1 cellular context compared by ENCODE assay signal in the genomic region with DNA sequence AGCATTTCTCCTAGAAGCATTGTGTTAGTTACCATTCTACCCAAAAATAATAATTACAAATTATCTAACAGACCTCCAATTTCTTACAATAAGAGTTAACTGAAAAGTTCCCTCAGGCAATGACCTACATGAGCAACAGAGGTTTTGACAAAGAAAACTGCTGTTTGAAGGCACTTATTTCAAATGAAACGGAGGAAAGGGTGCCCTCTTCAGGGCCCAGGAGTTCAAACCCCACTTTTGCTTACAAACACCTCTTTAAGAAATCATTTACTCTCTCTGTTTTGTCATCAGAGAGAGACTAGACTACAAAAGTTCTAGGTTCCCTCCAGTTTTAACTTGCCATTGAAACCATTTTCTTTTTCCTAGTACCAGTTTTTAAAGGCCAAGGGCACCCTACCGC.
TF ChIP-seq lines count a peak whose summit lies in the region.

No MANE protein-coding gene starts in this region.

TF ChIP-seq in SK-N-SH treated with all-trans-retinoic acid at 6 μM for 48 hours, 23 proteins besides CTCF, POLR2A, EP300 and RAD21 (continued from another document):
- TF ChIP-seq, protein P1, sequence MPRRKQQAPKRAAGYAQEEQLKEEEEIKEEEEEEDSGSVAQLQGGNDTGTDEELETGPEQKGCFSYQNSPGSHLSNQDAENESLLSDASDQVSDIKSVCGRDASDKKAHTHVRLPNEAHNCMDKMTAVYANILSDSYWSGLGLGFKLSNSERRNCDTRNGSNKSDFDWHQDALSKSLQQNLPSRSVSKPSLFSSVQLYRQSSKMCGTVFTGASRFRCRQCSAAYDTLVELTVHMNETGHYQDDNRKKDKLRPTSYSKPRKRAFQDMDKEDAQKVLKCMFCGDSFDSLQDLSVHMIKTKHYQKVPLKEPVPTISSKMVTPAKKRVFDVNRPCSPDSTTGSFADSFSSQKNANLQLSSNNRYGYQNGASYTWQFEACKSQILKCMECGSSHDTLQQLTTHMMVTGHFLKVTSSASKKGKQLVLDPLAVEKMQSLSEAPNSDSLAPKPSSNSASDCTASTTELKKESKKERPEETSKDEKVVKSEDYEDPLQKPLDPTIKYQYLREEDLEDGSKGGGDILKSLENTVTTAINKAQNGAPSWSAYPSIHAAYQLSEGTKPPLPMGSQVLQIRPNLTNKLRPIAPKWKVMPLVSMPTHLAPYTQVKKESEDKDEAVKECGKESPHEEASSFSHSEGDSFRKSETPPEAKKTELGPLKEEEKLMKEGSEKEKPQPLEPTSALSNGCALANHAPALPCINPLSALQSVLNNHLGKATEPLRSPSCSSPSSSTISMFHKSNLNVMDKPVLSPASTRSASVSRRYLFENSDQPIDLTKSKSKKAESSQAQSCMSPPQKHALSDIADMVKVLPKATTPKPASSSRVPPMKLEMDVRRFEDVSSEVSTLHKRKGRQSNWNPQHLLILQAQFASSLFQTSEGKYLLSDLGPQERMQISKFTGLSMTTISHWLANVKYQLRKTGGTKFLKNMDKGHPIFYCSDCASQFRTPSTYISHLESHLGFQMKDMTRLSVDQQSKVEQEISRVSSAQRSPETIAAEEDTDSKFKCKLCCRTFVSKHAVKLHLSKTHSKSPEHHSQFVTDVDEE (CRISPR knock-in tag; IDR thresholded peaks at IDR 0.05): no peak
- TF ChIP-seq ARNTL (CRISPR knock-in tag; IDR thresholded peaks at IDR 0.05; ENCODE audit: borderline replicate concordance, low read depth): no peak
- no peak for TF ChIP-seq CREB5 (CRISPR knock-in tag; IDR thresholded peaks at IDR 0.05; ENCODE audit: low read depth)
TF ChIP-seq in SK-N-SH treated with all-trans-retinoic acid at 6 μM for 48 hours: peak in this region for 0.
